In the genomic region with DNA sequence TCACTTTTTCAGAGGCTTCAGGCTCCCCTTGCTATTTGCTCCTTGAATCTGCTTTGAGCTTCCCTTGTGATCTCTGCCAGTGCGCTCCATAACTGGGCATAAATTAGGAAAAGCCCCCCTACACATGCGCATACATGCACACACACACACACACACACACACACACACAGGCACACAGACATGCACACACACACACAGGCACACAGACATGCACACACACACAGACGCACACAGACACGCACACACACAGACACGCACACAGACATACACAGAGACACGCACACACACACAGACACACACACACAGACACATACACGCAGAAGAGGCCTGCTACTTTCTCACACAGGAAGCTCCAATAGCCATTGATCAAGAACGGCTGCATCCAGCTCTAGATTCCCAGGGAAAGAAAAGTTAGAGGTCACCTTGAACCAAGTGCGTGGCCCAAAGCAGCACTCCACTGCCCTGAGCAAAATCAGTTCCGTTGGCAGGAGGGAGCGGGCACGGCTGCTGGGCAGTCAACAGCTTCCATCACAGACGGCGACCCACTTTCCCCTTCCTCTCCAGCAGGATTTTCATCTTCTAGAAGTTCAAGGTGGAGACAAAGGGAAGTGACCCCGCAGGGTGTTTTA, we compare ENCODE assay signal across 18 cellular contexts.
"Had no signal": no experiment of that assay in that cellular context is flagged by ENCODE, and none has a peak within 500 bp of the region (broad histone marks: within the 10 kb centered on the region; RNA-seq: fewer than 3 reads in every experiment).

No MANE protein-coding gene starts in this region.

- H3K27me3 Mint-ChIP-seq: activated CD8-positive, alpha-beta memory T cell treated with anti-CD3 and anti-CD28 coated beads, Interleukin-2, amount 10 ng/mL, durations not matched to agents 7 days and 5 days; activated naive CD8-positive, alpha-beta T cell treated with anti-CD3 and anti-CD28 coated beads for 36 hours had no signal

- H3K4me3 Mint-ChIP-seq: activated CD8-positive, alpha-beta memory T cell treated with anti-CD3 and anti-CD28 coated beads, Interleukin-2, amount 10 ng/mL, durations not matched to agents 7 days and 5 days; activated naive CD8-positive, alpha-beta T cell treated with anti-CD3 and anti-CD28 coated beads for 36 hours; activated T-cell treated with anti-CD3 and anti-CD28 coated beads, Interleukin-2, amount 50 U/mL, for 4 hours had no signal

- DNase-seq: activated CD4-positive, alpha-beta T cell treated with anti-CD3 and anti-CD28 coated beads, Interleukin-2, amount 50 U/mL, for 4 hours; activated CD4-positive, CD25-positive, alpha-beta regulatory T cell treated with anti-CD3 and anti-CD28 coated beads, Interleukin-2, amount 50 U/mL, for 72 hours; activated CD8-positive, alpha-beta memory T cell treated with anti-CD3 and anti-CD28 coated beads, Interleukin-2, amount 10 ng/mL, durations not matched to agents 7 days and 5 days; activated gamma-delta T cell; activated naive CD8-positive, alpha-beta T cell treated with anti-CD3 and anti-CD28 coated beads for 36 hours; activated T-cell treated with anti-CD3 and anti-CD28 coated beads, Interleukin-2, amount 50 U/mL, for 4 hours; foreskin melanocyte; heart right ventricle; islet precursor cell; mammary epithelial cell; stimulated activated CD4-positive, alpha-beta T cell treated with anti-CD3 and anti-CD28 coated beads, Interleukin-15, amount 100 ng/mL, for 24 hours; stimulated activated CD4-positive, alpha-beta T cell treated with anti-CD3 and anti-CD28 coated beads, Interleukin-4, amount 100 ng/mL, for 4 hours; T-helper 2 cell; tibial artery; uterus had no signal

- ATAC-seq: activated CD8-positive, alpha-beta memory T cell treated with anti-CD3 and anti-CD28 coated beads, Interleukin-2, amount 10 ng/mL, durations not matched to agents 7 days and 5 days; activated T-cell treated with anti-CD3 and anti-CD28 coated beads, Interleukin-2, amount 50 U/mL, for 4 hours; heart right ventricle; left lobe of liver; pancreas had no signal

- H3K27ac Mint-ChIP-seq: activated CD8-positive, alpha-beta memory T cell treated with anti-CD3 and anti-CD28 coated beads, Interleukin-2, amount 10 ng/mL, durations not matched to agents 7 days and 5 days; activated naive CD8-positive, alpha-beta T cell treated with anti-CD3 and anti-CD28 coated beads for 36 hours had no signal

- FAIRE-seq: pancreas, TTC549 had no signal
